Comparison of ENCODE assay signal across 16 cellular contexts in the genomic region with DNA sequence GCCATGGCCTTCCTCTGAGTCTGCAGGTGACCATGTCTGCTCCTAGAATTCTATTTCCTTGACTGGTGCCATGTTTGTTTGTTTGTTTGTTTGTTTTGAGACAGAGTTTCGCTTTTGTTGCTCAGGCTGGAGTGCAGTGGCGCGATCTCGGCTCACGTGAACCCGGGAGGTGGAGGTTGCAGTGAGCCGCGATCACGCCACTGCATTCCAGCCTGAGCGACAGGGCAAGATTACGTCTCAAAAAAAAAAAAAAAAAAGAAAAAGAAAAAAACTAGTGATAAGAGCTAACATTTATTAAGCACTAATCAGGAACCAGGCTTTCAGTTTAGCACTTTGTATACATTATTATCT. TPM values are rescaled to one million over a fixed set of nuclear protein-coding genes. Genes with fewer than 3 reads are reported as not detected.
DNase-seq lines count a peak whose midpoint lies in the region; ATAC-seq, FAIRE-seq and TF ChIP-seq lines count a peak whose summit lies in the region.
"Had no signal": no experiment of that assay in that cellular context is flagged by ENCODE, and none has a peak within 500 bp of the region (broad histone marks: within the 10 kb centered on the region; RNA-seq: fewer than 3 reads in every experiment).

No MANE protein-coding gene starts in this region.

- H3K27ac ChIP-seq in HepG2 (ENCODE audit: extremely low read length, insufficient read depth, low read length) = peak overlapping the region; percentile 48
- no peak overlapping the region for H3K27ac ChIP-seq in right lobe of liver
- H3K27ac ChIP-seq in pancreas = peak overlapping the region in 3 of 4 donors; percentile 7 to 67 (median 65)
- no peak overlapping the region for H3K27ac ChIP-seq in upper lobe of right lung
- H3K27ac ChIP-seq in aorta (ENCODE audit: low read depth in 1 of 2, low read length in 2 of 2) = no peak overlapping the region
- H3K27ac ChIP-seq: KMS-11, PC-9, SJSA1 had no signal

- H3K9me3 ChIP-seq in HepG2 (ENCODE audit: low read length) (no peaks in the 10 kb centered on the region), right lobe of liver (no peaks in the 10 kb centered on the region), pancreas (no peaks in the 10 kb centered on the region), upper lobe of right lung (no peaks in the 10 kb centered on the region), aorta (ENCODE audit: control insufficient read depth, low read length) (no peaks in the 10 kb centered on the region)
- H3K9me3 ChIP-seq: MG63, SJSA1 had no signal

- intact Hi-C loops in HepG2 (cut with micrococcal nuclease; ENCODE audit: unreplicated experiment) (loop anchor here (2.0 kb wide), 1 partner anchor 15 kb away; no protein-coding TSS in a partner anchor), right lobe of liver (cut with DNase I) (no loop called here), pancreas (cut with DNase I) (no loop called here), upper lobe of right lung (cut with DNase I) (no loop called here), aorta (cut with DNase I) (loop anchor here in 1 of 2 donors (10.0 kb wide), 1 partner anchor 685 kb away; no protein-coding TSS in a partner anchor)

- no peak for TF ChIP-seq EP300 in HepG2 (IDR thresholded peaks at IDR 0.05; ENCODE audit: low read depth in 2 of 2, low read length in 2 of 2)
- no peak for TF ChIP-seq EP300 in HepG2 (CRISPR knock-in tag; IDR thresholded peaks at IDR 0.05; ENCODE audit: borderline replicate concordance)

- no peak overlapping the region for H2AFZ ChIP-seq in HepG2 (ENCODE audit: low read length)
- H2AFZ ChIP-seq: GM23338, PC-9 had no signal

- H3K4me2 ChIP-seq in HepG2 (ENCODE audit: low read depth, low read length) = peak overlapping the region; percentile 42
- H3K4me2 ChIP-seq: GM23338, KMS-11, PC-9 had no signal

- CTCF ChIA-PET in HepG2 (lab: Yijun Ruan, JAX; ENCODE audit: low intra/inter-chr PET ratio, low total read pairs) = no interaction called here

- no peak for TF ChIP-seq CTCF in HepG2 (CRISPR knock-in tag; IDR thresholded peaks at IDR 0.05)
- no peak for TF ChIP-seq CTCF in right lobe of liver (IDR thresholded peaks at IDR 0.05)
- TF ChIP-seq CTCF in pancreas (IDR thresholded peaks at IDR 0.05) = no peak
- TF ChIP-seq CTCF in upper lobe of right lung (IDR thresholded peaks at IDR 0.05) = no peak

- in situ Hi-C loops in HepG2 (cut with HindIII; ENCODE audit: extremely low pct_ligation_motif_present, low pct_unique_long_range_greater_than_20kb) = no loop called here

- POLR2A ChIA-PET in HepG2 (lab: Yijun Ruan, JAX) = no interaction called here

- DNase-seq in HepG2 (ENCODE audit: low spot score) (no peak), right lobe of liver (no peak), pancreas (no peak), upper lobe of right lung (peak; percentile 64), NCI-H128 (lab: John Stamatoyannopoulos, UW; ENCODE audit: unreplicated experiment) (no peak), aorta (no peak)
- DNase-seq: MG63, NCI-H1092, NCI-H510A treated with DMSO at 0.1 percent for 48 hours, PC-9 had no signal

- peak overlapping the region; percentile 39; the same call in 1 of the 2 replicates for H3K9ac ChIP-seq in HepG2 (ENCODE audit: insufficient read depth, low read depth, low read length)
- H3K9ac ChIP-seq: BLaER1 treated with 17β-estradiol and CSF1 and Interleukin-3, amounts not matched to agents 10 nM and 100 nM; KMS-11 had no signal

- peaks cover 0 to 1% of the 10 kb centered on the region in 2 experiments; a peak in 2 of 5 replicates for H3K36me3 ChIP-seq in HepG2 (replicated peaks in 1 of 2; ENCODE audit: control insufficient read depth in 1 of 2, insufficient read depth in 2 of 2, low read length in 2 of 2)
- H3K36me3 ChIP-seq in right lobe of liver = peaks cover 0 to 11% (median 0%) of the 10 kb centered on the region in 4 donors
- no peaks in the 10 kb centered on the region for H3K36me3 ChIP-seq in pancreas
- no peaks in the 10 kb centered on the region for H3K36me3 ChIP-seq in upper lobe of right lung
- no peaks in the 10 kb centered on the region for H3K36me3 ChIP-seq in aorta (ENCODE audit: control insufficient read depth in 1 of 2, insufficient read depth in 2 of 2, low read length in 1 of 2)

- 43% methylated on average over 11 of the region's 11 CpGs for WGBS in HepG2 (ENCODE audit: low lambda C conversion rate)
- 89% methylated on average over 11 of the region's 11 CpGs for WGBS in right lobe of liver (ENCODE audit: insufficient coverage, low coverage, low lambda C conversion rate, missing lambda C conversion rate)
- WGBS in pancreas, 2 donors = 19 to 58% methylated on average over 11 of the region's 11 CpGs
- 59 to 65% methylated on average over 11 of the region's 11 CpGs for WGBS in aorta, 2 donors

- no peak for TF ChIP-seq RAD21 in HepG2 (CRISPR knock-in tag; IDR thresholded peaks at IDR 0.05)

- no peaks in the 10 kb centered on the region for H3K27me3 ChIP-seq in HepG2 (ENCODE audit: control insufficient read depth in 1 of 2, insufficient read depth in 2 of 2, low read length in 2 of 2)
- H3K27me3 ChIP-seq in right lobe of liver = no peaks in the 10 kb centered on the region
- no peaks in the 10 kb centered on the region for H3K27me3 ChIP-seq in pancreas
- no peaks in the 10 kb centered on the region for H3K27me3 ChIP-seq in upper lobe of right lung
- H3K27me3 ChIP-seq in aorta (ENCODE audit: control insufficient read depth in 1 of 2, insufficient read depth in 2 of 2, low read length in 1 of 2) = no peaks in the 10 kb centered on the region
- H3K27me3 ChIP-seq: BLaER1 treated with 17β-estradiol and CSF1 and Interleukin-3, amounts not matched to agents 10 nM and 100 nM; MG63; SJSA1 had no signal

- no peak for TF ChIP-seq POLR2A in HepG2 (IDR thresholded peaks at IDR 0.05; ENCODE audit: insufficient read depth in 1 of 2, low read depth in 2 of 2, low read length in 2 of 2)
- no peak for TF ChIP-seq POLR2A in right lobe of liver (IDR thresholded peaks at IDR 0.05)

- no peak overlapping the region for H3K4me3 ChIP-seq in HepG2 (replicated peaks in 1 of 3; ENCODE audit: insufficient read depth in 1 of 3, low read depth in 2 of 3, low read length in 3 of 3)
- H3K4me3 ChIP-seq in right lobe of liver = no peak overlapping the region
- no peak overlapping the region for H3K4me3 ChIP-seq in pancreas
- no peak overlapping the region for H3K4me3 ChIP-seq in upper lobe of right lung
- no peak overlapping the region for H3K4me3 ChIP-seq in aorta (ENCODE audit: low read length in 2 of 2)
- H3K4me3 ChIP-seq: BLaER1 treated with 17β-estradiol and CSF1 and Interleukin-3, amounts not matched to agents 10 nM and 100 nM; GM23338; MG63; PC-9; SJSA1 had no signal

- FAIRE-seq in HepG2 (lab: Jason Lieb, UNC) = no peak
- FAIRE-seq in islet of Langerhans (lab: Jason Lieb, UNC) = peak; percentile 64
- no peak for FAIRE-seq in pancreas (lab: Jason Lieb, UNC)

- H3K79me2 ChIP-seq in HepG2 (ENCODE audit: insufficient read depth, low read length) = peaks cover 3% of the 10 kb centered on the region

- no peak for ATAC-seq in HepG2
- ATAC-seq in right lobe of liver = no peak
- peak; percentile 5 to 71 (median 52) for ATAC-seq in pancreas
- ATAC-seq in upper lobe of right lung = no peak
- ATAC-seq in HG03159 (IDR thresholded peaks at IDR 0.05; ENCODE audit: unreplicated experiment) = no peak
- ATAC-seq in aorta (ENCODE audit: low FRiP score) = no peak
- ATAC-seq: GM23338 had no signal

- peaks cover 2% of the 10 kb centered on the region for H4K20me1 ChIP-seq in HepG2 (ENCODE audit: insufficient read depth, low read length)

- H3K4me1 ChIP-seq in HepG2 (ENCODE audit: insufficient read depth, low read length) (peaks cover 31% of the 10 kb centered on the region), right lobe of liver (peaks cover 0 to 7% (median 3%) of the 10 kb centered on the region in 4 donors), pancreas (no peaks in the 10 kb centered on the region), upper lobe of right lung (no peaks in the 10 kb centered on the region), aorta (ENCODE audit: control insufficient read depth in 1 of 2, insufficient read depth in 2 of 2, low read length in 2 of 2) (no peaks in the 10 kb centered on the region)

- no TSS peak for BruUV-seq in HepG2 (replicated peaks; lab: Mats Ljungman, UMichigan)

RNA-seq across cellular contexts. Expression of a gene that starts 7.1 kb away (rescaled TPM):
- total RNA-seq in HepG2 (2016; rRNA removed; fragmentation: Illumina TruSeq; extraction: Trizol) (216 and 237 TPM in 2 replicates), right lobe of liver (100 to 1,000 TPM; 215 to 640 (median 291) TPM), pancreas (100 to 1,000 TPM in 2 of 6 donors, 10 to 100 TPM in 4; 51.1 to 376 (median 71.6) TPM), upper lobe of right lung (784 TPM), aorta (100 to 1,000 TPM; 269 to 353 TPM)
- total RNA-seq in HepG2 (2016; cell fraction: cytosol; rRNA removed; fragmentation: Illumina TruSeq; extraction: Trizol; ENCODE audit: low read depth) = 71.5 and 78.9 TPM in 2 replicates
- total RNA-seq in HepG2 (2016; cell fraction: insoluble cytoplasmic fraction; rRNA removed; fragmentation: Illumina TruSeq; extraction: Trizol) = 224 and 242 TPM in 2 replicates
- total RNA-seq in HepG2 (2016; cell fraction: membrane; rRNA removed; fragmentation: Illumina TruSeq; extraction: Trizol) = 183 and 209 TPM in 2 replicates
- 221 and 242 TPM in 2 replicates for total RNA-seq in HepG2 (2016; cell fraction: nucleus; rRNA removed; fragmentation: Illumina TruSeq; extraction: Trizol)
- polyA plus RNA-seq in HepG2 (2011; rRNA removed) (1,213 and 1,243 TPM in 2 replicates), pancreas (100 to 1,000 TPM; 220 to 326 TPM), aorta (100 to 1,000 TPM; 432 to 481 TPM)
- polyA plus RNA-seq in HepG2 (2011; cell fraction: cytosol; rRNA removed) = 501 and 788 TPM in 2 replicates
- 2,273 and 3,133 TPM in 2 replicates for polyA plus RNA-seq in HepG2 (2011; cell fraction: nucleus; rRNA removed)
- polyA plus RNA-seq in HepG2 (2012) = 931 and 961 TPM in 2 replicates
- 82.9 and 86.6 TPM in 2 replicates for polyA plus RNA-seq in HepG2 (2016; cell fraction: cytosol; fragmentation: Illumina TruSeq; extraction: Trizol; ENCODE audit: low read depth)
- 238 and 267 TPM in 2 replicates for polyA plus RNA-seq in HepG2 (2016; cell fraction: insoluble cytoplasmic fraction; fragmentation: Illumina TruSeq; extraction: Trizol; ENCODE audit: low read depth)
- 166 and 177 TPM in 2 replicates for polyA plus RNA-seq in HepG2 (2016; cell fraction: membrane; fragmentation: Illumina TruSeq; extraction: Trizol; ENCODE audit: low read depth)
- 367 and 400 TPM in 2 replicates for polyA plus RNA-seq in HepG2 (2016; cell fraction: nucleus; fragmentation: Illumina TruSeq; extraction: Trizol; ENCODE audit: insufficient read depth, low read depth)
- 38.8 and 128 TPM in 2 replicates for polyA minus RNA-seq in HepG2 (2011; rRNA and poly(A)+ RNA removed; ENCODE audit: low replicate concordance)
- polyA minus RNA-seq in HepG2 (2011; cell fraction: cytosol; rRNA and poly(A)+ RNA removed) = 149 and 175 TPM in 2 replicates
- polyA minus RNA-seq in HepG2 (2011; cell fraction: nucleus; rRNA and poly(A)+ RNA removed) = 734 and 963 TPM in 2 replicates

RNA-seq across cellular contexts. Expression of a gene that starts 47.0 kb away (rescaled TPM):
- total RNA-seq in HepG2 (2016; rRNA removed; fragmentation: Illumina TruSeq; extraction: Trizol) (35.1 and 36.9 TPM in 2 replicates), right lobe of liver (10 to 100 TPM in 5 of 6 experiments, 1 to 10 TPM in 1; 8.9 to 20.2 (median 14.6) TPM), pancreas (10 to 100 TPM in 2 of 6 donors, 1 to 10 TPM in 4; 7.0 to 18.6 (median 9.8) TPM), upper lobe of right lung (42.0 TPM), aorta (10 to 100 TPM; 59.1 to 69.1 TPM)
- 9.2 and 9.7 TPM in 2 replicates for total RNA-seq in HepG2 (2016; cell fraction: cytosol; rRNA removed; fragmentation: Illumina TruSeq; extraction: Trizol; ENCODE audit: low read depth)
- 34.3 and 34.8 TPM in 2 replicates for total RNA-seq in HepG2 (2016; cell fraction: insoluble cytoplasmic fraction; rRNA removed; fragmentation: Illumina TruSeq; extraction: Trizol)
- total RNA-seq in HepG2 (2016; cell fraction: membrane; rRNA removed; fragmentation: Illumina TruSeq; extraction: Trizol) = 9.3 and 11.4 TPM in 2 replicates
- total RNA-seq in HepG2 (2016; cell fraction: nucleus; rRNA removed; fragmentation: Illumina TruSeq; extraction: Trizol) = 35.5 and 38.1 TPM in 2 replicates
- polyA plus RNA-seq in HepG2 (2011; rRNA removed) (28.7 and 33.3 TPM in 2 replicates), pancreas (10 to 100 TPM; 19.2 to 26.8 TPM), aorta (10 to 100 TPM; 21.7 to 62.6 TPM)
- 13.6 and 18.4 TPM in 2 replicates for polyA plus RNA-seq in HepG2 (2011; cell fraction: cytosol; rRNA removed)
- 46.5 and 58.9 TPM in 2 replicates for polyA plus RNA-seq in HepG2 (2011; cell fraction: nucleus; rRNA removed)
- 21.9 and 23.2 TPM in 2 replicates for polyA plus RNA-seq in HepG2 (2012)
- 3.1 and 3.8 TPM in 2 replicates for polyA plus RNA-seq in HepG2 (2016; cell fraction: cytosol; fragmentation: Illumina TruSeq; extraction: Trizol; ENCODE audit: low read depth)
- 26.2 and 26.3 TPM in 2 replicates for polyA plus RNA-seq in HepG2 (2016; cell fraction: insoluble cytoplasmic fraction; fragmentation: Illumina TruSeq; extraction: Trizol; ENCODE audit: low read depth)
- polyA plus RNA-seq in HepG2 (2016; cell fraction: membrane; fragmentation: Illumina TruSeq; extraction: Trizol; ENCODE audit: low read depth) = 5.8 and 5.9 TPM in 2 replicates
- 71.1 and 73.9 TPM in 2 replicates for polyA plus RNA-seq in HepG2 (2016; cell fraction: nucleus; fragmentation: Illumina TruSeq; extraction: Trizol; ENCODE audit: insufficient read depth, low read depth)
- polyA minus RNA-seq in HepG2 (2011; rRNA and poly(A)+ RNA removed; ENCODE audit: low replicate concordance) = 21.3 and 33.6 TPM in 2 replicates
- 14.2 and 15.7 TPM in 2 replicates for polyA minus RNA-seq in HepG2 (2011; cell fraction: cytosol; rRNA and poly(A)+ RNA removed)
- polyA minus RNA-seq in HepG2 (2011; cell fraction: nucleus; rRNA and poly(A)+ RNA removed) = 34.6 and 40.5 TPM in 2 replicates

Comparison
In these comparisons a context has a peak if more than half of its experiments do, and no peak if none do; other contexts are left out.
1. H3K27ac ChIP-seq: peak in HepG2 (single experiment) and pancreas (3 of 4); none in right lobe of liver (0 of 3), upper lobe of right lung (single experiment) and aorta (0 of 2).
2. ATAC-seq: peak in pancreas (4 of 4); none in HepG2 (single experiment), right lobe of liver (0 of 4), upper lobe of right lung (single experiment), HG03159 (single experiment) and aorta (single experiment).